Comparison of ENCODE assay signal across 17 cellular contexts in the genomic region with DNA sequence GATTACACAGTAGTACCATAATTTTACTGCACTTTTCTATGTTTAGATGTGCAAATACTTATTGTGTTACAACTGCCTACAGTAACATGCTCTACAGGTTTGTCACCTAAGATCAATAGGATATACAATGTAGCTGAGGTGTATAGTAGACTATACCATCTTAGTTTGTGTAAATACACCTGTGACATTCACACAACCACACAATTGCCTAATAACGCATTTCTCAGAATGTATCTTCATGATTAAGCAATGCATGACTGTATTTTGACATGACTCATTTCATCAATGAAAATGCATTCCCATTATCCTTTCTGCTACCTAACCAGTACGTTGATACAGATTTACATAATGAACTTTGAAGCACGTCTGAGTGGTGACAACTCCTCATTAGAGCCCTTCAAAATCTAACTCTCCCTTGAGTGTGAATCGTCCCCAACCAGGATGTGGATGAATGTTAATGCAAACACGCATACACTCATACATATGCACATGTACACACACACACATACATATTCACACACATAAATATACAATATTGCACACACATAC. TPM values are rescaled to one million over a fixed set of nuclear protein-coding genes. Genes with fewer than 3 reads are reported as not detected.
DNase-seq lines count a peak whose midpoint lies in the region; ATAC-seq, FAIRE-seq and TF ChIP-seq lines count a peak whose summit lies in the region.
"Had no signal": no experiment of that assay in that cellular context is flagged by ENCODE, and none has a peak within 500 bp of the region (broad histone marks: within the 10 kb centered on the region; RNA-seq: fewer than 3 reads in every experiment).

No MANE protein-coding gene starts in this region.

- no peak overlapping the region for H3K4me2 ChIP-seq in PC-3 (ENCODE audit: low read length)

- H3K4me1 Mint-ChIP-seq in MCF 10A (ENCODE audit: insufficient read depth, unreplicated experiment), result peaks cover 7% of the 10 kb centered on the region
- no peaks in the 10 kb centered on the region for H3K4me1 Mint-ChIP-seq in endodermal cell
- H3K4me1 Mint-ChIP-seq: CD4-positive, alpha-beta memory T cell had no signal

- POLR2A ChIA-PET in MCF 10A (lab: Yijun Ruan, JAX), result no interaction called here
- POLR2A ChIA-PET in PC-3 (lab: Charles Lee; ENCODE audit: unreplicated experiment), result no interaction called here

- intact Hi-C loops in MCF 10A (cut with micrococcal nuclease), result no loop called here
- intact Hi-C loops in breast epithelium (cut with DNase I; ENCODE audit: low total_unique reads), result no loop called here
- intact Hi-C loops in PC-3 (cut with micrococcal nuclease), result no loop called here

- H3K4me3 Mint-ChIP-seq in MCF 10A (ENCODE audit: unreplicated experiment) (no peak overlapping the region), endodermal cell (no peak overlapping the region)
- H3K4me3 Mint-ChIP-seq: CD4-positive, alpha-beta memory T cell had no signal

- H3K79me2 ChIP-seq in PC-3 (ENCODE audit: low read length), result no peaks in the 10 kb centered on the region

- FAIRE-seq in frontal cortex (lab: Jason Lieb, UNC), result no peak
- FAIRE-seq: H1 had no signal

- DNase-seq in MCF 10A (ENCODE audit: unreplicated experiment) (peak; percentile 80), breast epithelium (ENCODE audit: low spot score in 2 of 2) (no peak), PC-3 (peak; percentile 58), epithelial cell of esophagus (ENCODE audit: low read depth) (peak; percentile 91), frontal cortex (ENCODE audit: low spot score in 2 of 2) (no peak), endodermal cell (no peak), 8988T (no peak)
- DNase-seq: ACHN; CD4-positive, alpha-beta memory T cell; DND-41; NCI-H146; NCI-H2081 treated with DMSO at 0.1 percent for 48 hours; NCI-H524; SJCRH30 had no signal

- H3K4me1 ChIP-seq in breast epithelium (no peaks in the 10 kb centered on the region), PC-3 (ENCODE audit: insufficient read depth, low read length) (no peaks in the 10 kb centered on the region; the same call in 1 of the 2 replicates), endodermal cell (ENCODE audit: control insufficient read depth, insufficient read depth, low read length) (no peaks in the 10 kb centered on the region)
- H3K4me1 ChIP-seq: SJCRH30 had no signal

- ATAC-seq in PC-3 (no peak), GM19452 (IDR thresholded peaks at IDR 0.05; ENCODE audit: unreplicated experiment) (no peak)

- CTCF ChIA-PET in MCF 10A (lab: Yijun Ruan, JAX), result interaction anchor here (1.6 kb wide), 1 partner anchor 18 kb away, joined by 3 read pairs; no protein-coding TSS in a partner anchor
- CTCF ChIA-PET in PC-3 (lab: Charles Lee), result no interaction called here

- TF ChIP-seq CTCF in MCF 10A (IDR thresholded peaks at IDR 0.05; ENCODE audit: unreplicated experiment), result no peak
- TF ChIP-seq CTCF in breast epithelium (IDR thresholded peaks at IDR 0.05), result no peak
- no peak for TF ChIP-seq CTCF in PC-3 (conservative IDR thresholded peaks at IDR 0.05; ENCODE audit: low read depth, low read length)
- no peak for TF ChIP-seq CTCF in epithelial cell of esophagus (IDR thresholded peaks at IDR 0.05; ENCODE audit: insufficient read depth, low read depth, low read length, missing control alignments)
- no peak for TF ChIP-seq CTCF in endodermal cell (conservative IDR thresholded peaks at IDR 0.05)

- 83 to 90% methylated on average over 1 to 5 of the region's 5 CpGs for WGBS in endodermal cell (ENCODE audit: insufficient coverage in 1 of 2, insufficient read length in 1 of 2), 2 experiments

- no peaks in the 10 kb centered on the region for H4K20me1 ChIP-seq in PC-3 (ENCODE audit: low read length)

- H3K27ac ChIP-seq in breast epithelium (no peak overlapping the region), PC-3 (ENCODE audit: low read length) (no peak overlapping the region), endodermal cell (ENCODE audit: low read depth, low read length) (no peak overlapping the region)
- H3K27ac ChIP-seq: SJCRH30 had no signal

- TF ChIP-seq POLR2A in breast epithelium (IDR thresholded peaks at IDR 0.05), result no peak

- H3K36me3 ChIP-seq in breast epithelium, result no peaks in the 10 kb centered on the region
- no peaks in the 10 kb centered on the region for H3K36me3 ChIP-seq in PC-3 (ENCODE audit: low read depth, low read length)
- H3K36me3 ChIP-seq in endodermal cell (ENCODE audit: control insufficient read depth, insufficient read depth, low read length), result no peaks in the 10 kb centered on the region
- H3K36me3 ChIP-seq: SJCRH30 had no signal

- H3K27me3 Mint-ChIP-seq in MCF 10A (ENCODE audit: insufficient read depth, unreplicated experiment), result no peaks in the 10 kb centered on the region
- H3K27me3 Mint-ChIP-seq in endodermal cell (ENCODE audit: insufficient read depth), result peaks cover 89% of the 10 kb centered on the region
- H3K27me3 Mint-ChIP-seq: CD4-positive, alpha-beta memory T cell had no signal

- H3K36me3 Mint-ChIP-seq in MCF 10A (ENCODE audit: insufficient read depth, unreplicated experiment), result no peaks in the 10 kb centered on the region
- no peaks in the 10 kb centered on the region for H3K36me3 Mint-ChIP-seq in endodermal cell (ENCODE audit: low read depth)

- no peak overlapping the region for H3K27ac Mint-ChIP-seq in MCF 10A (ENCODE audit: low read depth, unreplicated experiment)
- no peak overlapping the region for H3K27ac Mint-ChIP-seq in endodermal cell
- H3K27ac Mint-ChIP-seq: CD4-positive, alpha-beta memory T cell had no signal

- H3F3A ChIP-seq in PC-3 (ENCODE audit: low read length, unreplicated experiment), result no peaks in the 10 kb centered on the region

- H3K9me2 ChIP-seq in PC-3 (replicated peaks; ENCODE audit: low read length), result no peaks in the 10 kb centered on the region

- no peak overlapping the region for H3K4me3 ChIP-seq in breast epithelium
- no peak overlapping the region for H3K4me3 ChIP-seq in PC-3 (ENCODE audit: low read length)
- no peak overlapping the region for H3K4me3 ChIP-seq in epithelial cell of esophagus (ENCODE audit: low read length)
- no peak overlapping the region for H3K4me3 ChIP-seq in endodermal cell (ENCODE audit: low read length)
- H3K4me3 ChIP-seq: SJCRH30 had no signal

- H3K9me3 Mint-ChIP-seq in MCF 10A (ENCODE audit: unreplicated experiment) (peaks cover 10% of the 10 kb centered on the region), endodermal cell (peaks cover 31% of the 10 kb centered on the region)

- no TSS peak for BruUV-seq in MCF 10A (replicated peaks; lab: Mats Ljungman, UMichigan)
- no TSS peak for BruUV-seq in PC-3 (replicated peaks; lab: Mats Ljungman, UMichigan)

- H3K9ac ChIP-seq in PC-3 (ENCODE audit: low read length) (no peak overlapping the region), endodermal cell (ENCODE audit: extremely low read depth, low read length, poor library complexity, severe bottlenecking) (no peak overlapping the region)

- no peaks in the 10 kb centered on the region for H3K27me3 ChIP-seq in breast epithelium
- no peaks in the 10 kb centered on the region for H3K27me3 ChIP-seq in PC-3 (ENCODE audit: low read length)
- peaks cover 87% of the 10 kb centered on the region for H3K27me3 ChIP-seq in endodermal cell (ENCODE audit: control insufficient read depth, insufficient read depth, low read length, poor library complexity, severe bottlenecking)
- H3K27me3 ChIP-seq: SJCRH30 had no signal

- H2AFZ ChIP-seq in PC-3 (ENCODE audit: low read length), result no peak overlapping the region

- H3K9me3 ChIP-seq in breast epithelium (peaks cover 0 to 21% of the 10 kb centered on the region in 2 donors), PC-3 (ENCODE audit: low read length) (no peaks in the 10 kb centered on the region), endodermal cell (ENCODE audit: control insufficient read depth, low read length) (peaks cover 29% of the 10 kb centered on the region)
- H3K9me3 ChIP-seq: SJCRH30 had no signal

RNA-seq across cellular contexts. Expression of gene GZMK, which starts 28.4 kb away (rescaled TPM):
- not detected in 2 replicates for total RNA-seq in MCF 10A (2022)
- 1 to 10 TPM in 2 of 3 donors, under 1 TPM in 1; 0.33 to 2.6 (median 1.8) TPM for total RNA-seq in breast epithelium
- not detected in 2 replicates for total RNA-seq in PC-3 (2014; rRNA removed)
- not detected for total RNA-seq in frontal cortex
- under 1 TPM in 1 of 2 donors, not detected in 1; 0.29 TPM for total RNA-seq in endodermal cell
- not detected for polyA plus RNA-seq in endodermal cell (2013, experiment 1 of 2)
- not detected for polyA plus RNA-seq in endodermal cell (2013, experiment 2 of 2)
- total RNA-seq: H1, RPMI7951, SJCRH30 had no signal
- polyA plus RNA-seq: H1 had no signal

RNA-seq across cellular contexts. Expression of gene GZMA, which starts 50.0 kb away (rescaled TPM):
- total RNA-seq in MCF 10A (2022), result not detected in 2 replicates
- 1 to 10 TPM in 2 of 3 donors, not detected in 1; 1.0 to 1.6 TPM for total RNA-seq in breast epithelium
- not detected in 2 replicates for total RNA-seq in PC-3 (2014; rRNA removed)
- 0.41 TPM for total RNA-seq in frontal cortex
- under 1 TPM in 1 of 2 donors, not detected in 1; 0.31 TPM for total RNA-seq in endodermal cell
- polyA plus RNA-seq in endodermal cell (2013, experiment 1 of 2), result not detected
- polyA plus RNA-seq in endodermal cell (2013, experiment 2 of 2), result not detected
- total RNA-seq: H1, RPMI7951, SJCRH30 had no signal
- polyA plus RNA-seq: H1 had no signal

Comparison
In these comparisons a context has a peak if more than half of its experiments do, and no peak if none do; other contexts are left out.
1. DNase-seq: peak in MCF 10A (single experiment), PC-3 (single experiment) and epithelial cell of esophagus (single experiment); none in breast epithelium (0 of 2), frontal cortex (0 of 2), endodermal cell (single experiment) and 8988T (single experiment).